In genomic region chr11:129895126-129896041, GRCh38 we compare ENCODE assay signal across 1 cellular context.
TF ChIP-seq lines count a peak whose summit lies in the region.

Gene NFRKB (minus strand): TSS chr11:129895578. CDS start chr11:129892849, 2,729 bp downstream.

TF ChIP-seq in WTC11, 78 proteins besides CTCF, POLR2A, EP300 and RAD21 (continued from another document):
- TF ChIP-seq HMGXB4 (CRISPR knock-in tag; IDR thresholded peaks at IDR 0.05) (0 out of 2 replicates have a peak, but pooled peaks have one; percentile 53), NR1H2 (CRISPR knock-in tag; IDR thresholded peaks at IDR 0.05) (no peak), ZNF138 (CRISPR knock-in tag; conservative IDR thresholded peaks at IDR 0.05) (no peak), GRHL2 (CRISPR knock-in tag; IDR thresholded peaks at IDR 0.05; ENCODE audit: insufficient replicate concordance, severe bottlenecking) (no peak), FOXP1 (CRISPR knock-in tag; IDR thresholded peaks at IDR 0.05; ENCODE audit: borderline replicate concordance) (0 out of 2 replicates have a peak, but pooled peaks have one; percentile 52), ATF6 (CRISPR knock-in tag; IDR thresholded peaks at IDR 0.05) (no peak), ELF4 (CRISPR knock-in tag; IDR thresholded peaks at IDR 0.05; ENCODE audit: low read depth) (no peak), CREM (CRISPR knock-in tag; IDR thresholded peaks at IDR 0.05) (peak; percentile 41; the same call in 1 of the 2 replicates), IRF1 (CRISPR knock-in tag; IDR thresholded peaks at IDR 0.05) (no peak), CREB1 (CRISPR knock-in tag; IDR thresholded peaks at IDR 0.05) (no peak), JAZF1 (CRISPR knock-in tag; IDR thresholded peaks at IDR 0.05) (no peak), ARID4B (CRISPR knock-in tag; IDR thresholded peaks at IDR 0.05; ENCODE audit: borderline replicate concordance) (peak; percentile 46; the same call in 1 of the 2 replicates), ATF3 (CRISPR knock-in tag; conservative IDR thresholded peaks at IDR 0.05) (no peak), ZNF671 (CRISPR knock-in tag; IDR thresholded peaks at IDR 0.05) (no peak), CBFB (CRISPR knock-in tag; IDR thresholded peaks at IDR 0.05; ENCODE audit: low read depth) (no peak), E2F5 (CRISPR knock-in tag; IDR thresholded peaks at IDR 0.05) (0 out of 2 replicates have a peak, but pooled peaks have one; percentile 43), ETV6 (CRISPR knock-in tag; IDR thresholded peaks at IDR 0.05) (no peak), ATF1 (CRISPR knock-in tag; IDR thresholded peaks at IDR 0.05) (no peak), ZNF416 (CRISPR knock-in tag; IDR thresholded peaks at IDR 0.05) (no peak), RELA (CRISPR knock-in tag; IDR thresholded peaks at IDR 0.05; ENCODE audit: borderline replicate concordance) (no peak), FOXP4 (CRISPR knock-in tag; IDR thresholded peaks at IDR 0.05) (no peak), ZNF396 (CRISPR knock-in tag; IDR thresholded peaks at IDR 0.05; ENCODE audit: borderline replicate concordance) (no peak), EMX1 (CRISPR knock-in tag; IDR thresholded peaks at IDR 0.05) (no peak), FOXK1 (CRISPR knock-in tag; IDR thresholded peaks at IDR 0.05) (0 out of 2 replicates have a peak, but pooled peaks have one; percentile 28), TCF7 (CRISPR knock-in tag; IDR thresholded peaks at IDR 0.05; ENCODE audit: low read depth) (no peak), HMGA2 (CRISPR knock-in tag; IDR thresholded peaks at IDR 0.05) (no peak), ZNF121 (CRISPR knock-in tag; IDR thresholded peaks at IDR 0.05) (0 out of 2 replicates have a peak, but pooled peaks have one; percentile 28), GTF2I (CRISPR knock-in tag; conservative IDR thresholded peaks at IDR 0.05) (no peak), ZNF263 (CRISPR knock-in tag; IDR thresholded peaks at IDR 0.05; ENCODE audit: low read depth) (no peak), STAT6 (CRISPR knock-in tag; conservative IDR thresholded peaks at IDR 0.05; ENCODE audit: low read depth) (no peak), ZNF281 (CRISPR knock-in tag; IDR thresholded peaks at IDR 0.05) (peak; percentile 69; the same call in 1 of the 2 replicates), AFF4 (CRISPR knock-in tag; IDR thresholded peaks at IDR 0.05; ENCODE audit: borderline replicate concordance) (no peak), IRF2 (CRISPR knock-in tag; IDR thresholded peaks at IDR 0.05; ENCODE audit: borderline replicate concordance, low read depth) (no peak)
